ENCODE assay signal across 22 cellular contexts in genomic region chr3:12401208-12401607, GRCh38.
A peak's percentile ranks its signal among the peaks of the same experiment; 100 is the strongest.
DNase-seq lines count a peak whose midpoint lies in the region; ATAC-seq, FAIRE-seq and TF ChIP-seq lines count a peak whose summit lies in the region.
"Had no signal": no experiment of that assay in that cellular context is flagged by ENCODE, and none has a peak within 500 bp of the region (broad histone marks: within the 10 kb centered on the region; RNA-seq: fewer than 3 reads in every experiment).

No MANE protein-coding gene starts in this region.

- TF ChIP-seq RAD21 in SK-N-SH (IDR thresholded peaks at IDR 0.05; ENCODE audit: low read length) = no peak
- TF ChIP-seq RAD21 in GM12878 (IDR thresholded peaks at IDR 0.05; ENCODE audit: insufficient read depth, low read depth, low read length) = no peak

- RAD21 ChIA-PET in GM12878 (lab: Charles Lee; ENCODE audit: unreplicated experiment) = no interaction called here

- ATAC-seq in SK-N-SH treated with all-trans-retinoic acid at 6 μM for 48 hours (no peak), GM12878 (peak; percentile 34; the same call in 2 of the 3 replicates)
- ATAC-seq in stimulated activated memory B cell treated with anti-CD40 and anti-IgM and Interleukin-4, amounts not matched to agents 10 μg/mL and 1 μg/mL and 100 μg/mL, for 72 hours = no peak

- in situ Hi-C loops in GM12878 (cut with MboI) = no loop called here

- H3K9me3 Mint-ChIP-seq in stimulated activated memory B cell treated with anti-CD40 and anti-IgM and Interleukin-4, amounts not matched to agents 10 μg/mL and 1 μg/mL and 100 μg/mL, for 72 hours = no peaks in the 10 kb centered on the region
- no peaks in the 10 kb centered on the region for H3K9me3 Mint-ChIP-seq in MCF 10A (ENCODE audit: unreplicated experiment)
- H3K9me3 Mint-ChIP-seq: activated naive CD8-positive, alpha-beta T cell treated with anti-CD3 and anti-CD28 coated beads, Interleukin-2, amount 10 ng/mL, durations not matched to agents 7 days and 5 days had no signal

- POLR2A ChIA-PET in SK-N-SH (lab: Yijun Ruan, JAX) (no interaction called here), GM12878 (lab: Charles Lee) (no interaction called here), MCF 10A (lab: Yijun Ruan, JAX) (interaction anchor here (0.7 kb wide), 1 partner anchor 47 kb away, joined by 3 read pairs; no protein-coding TSS in a partner anchor)

- H3K79me2 ChIP-seq in SK-N-SH (ENCODE audit: insufficient read depth) = no peaks in the 10 kb centered on the region
- no peaks in the 10 kb centered on the region for H3K79me2 ChIP-seq in Loucy (ENCODE audit: insufficient read depth, low read length)
- H3K79me2 ChIP-seq in GM12878 (ENCODE audit: control insufficient read depth, insufficient read depth, low read length) = no peaks in the 10 kb centered on the region

- 93% methylated on average over 4 of the region's 4 CpGs for WGBS in SK-N-SH (ENCODE audit: low lambda C conversion rate)
- 44% methylated on average over 4 of the region's 4 CpGs for WGBS in GM12878 (ENCODE audit: insufficient coverage, insufficient replicate concordance, low lambda C conversion rate, missing lambda C conversion rate)

- peak overlapping the region in 1 of 2 experiments; percentile 67; a peak in 2 of 4 replicates for H3K27ac ChIP-seq in SK-N-SH (ENCODE audit: low read depth in 2 of 2, low read length in 1 of 2)
- H3K27ac ChIP-seq in GM12878 (ENCODE audit: control insufficient read depth, insufficient read depth) = no peak overlapping the region
- H3K27ac ChIP-seq: 22Rv1, skin epidermis, thoracic aorta, VCaP had no signal

- BruUV-seq in GM12878 (replicated peaks; lab: Mats Ljungman, UMichigan) (no TSS peak), MCF 10A (replicated peaks; lab: Mats Ljungman, UMichigan) (no TSS peak)

- intact Hi-C loops in GM12878 (cut with micrococcal nuclease; ENCODE audit: unreplicated experiment) = no loop called here
- intact Hi-C loops in MCF 10A (cut with micrococcal nuclease) = no loop called here

- no peak overlapping the region for H3K9ac ChIP-seq in SK-N-SH
- no peak overlapping the region for H3K9ac ChIP-seq in Loucy (ENCODE audit: low read depth, low read length, poor library complexity, severe bottlenecking)
- H3K9ac ChIP-seq in GM12878 (ENCODE audit: control insufficient read depth, insufficient read depth, low read length) = no peak overlapping the region

- no peaks in the 10 kb centered on the region for H3K27me3 Mint-ChIP-seq in stimulated activated memory B cell treated with anti-CD40 and anti-IgM and Interleukin-4, amounts not matched to agents 10 μg/mL and 1 μg/mL and 100 μg/mL, for 72 hours
- H3K27me3 Mint-ChIP-seq in MCF 10A (ENCODE audit: insufficient read depth, unreplicated experiment) = no peaks in the 10 kb centered on the region

- H4K20me1 ChIP-seq in SK-N-SH (ENCODE audit: insufficient read depth) (no peaks in the 10 kb centered on the region), Loucy (ENCODE audit: insufficient read depth, low read length, poor library complexity, severe bottlenecking) (no peaks in the 10 kb centered on the region), GM12878 (ENCODE audit: control insufficient read depth, insufficient read depth) (no peaks in the 10 kb centered on the region)

- H3K4me1 ChIP-seq in SK-N-SH (ENCODE audit: control insufficient read depth in 1 of 2, insufficient read depth in 2 of 2, low read depth in 1 of 2, low read length in 1 of 2) (peaks cover 0 to 8% of the 10 kb centered on the region in 2 experiments; a peak in 1 of 4 replicates), Loucy (ENCODE audit: insufficient read depth, low read length, poor library complexity, severe bottlenecking) (peaks cover 22% of the 10 kb centered on the region), GM12878 (ENCODE audit: control insufficient read depth, insufficient read depth, low read length) (peaks cover 3% of the 10 kb centered on the region; the same call in 1 of the 2 replicates)

- H3K9me3 ChIP-seq in SK-N-SH (no peaks in the 10 kb centered on the region), Loucy (ENCODE audit: insufficient read depth, low read depth, low read length) (no peaks in the 10 kb centered on the region), GM12878 (replicated peaks; ENCODE audit: control insufficient read depth, insufficient read depth, low read length) (no peaks in the 10 kb centered on the region)
- H3K9me3 ChIP-seq: thoracic aorta had no signal

- DNase-seq in SK-N-SH = no peak
- DNase-seq in GM12878 (ENCODE audit: low read depth, low spot score) = no peak
- DNase-seq in epidermal melanocyte (ENCODE audit: insufficient read length, low spot score) = no peak
- DNase-seq in NCI-H748 treated with DMSO at 0.1 percent for 48 hours (lab: John Stamatoyannopoulos, UW) = no peak
- no peak for DNase-seq in MCF 10A (ENCODE audit: unreplicated experiment)
- DNase-seq: activated naive CD8-positive, alpha-beta T cell treated with anti-CD3 and anti-CD28 coated beads, Interleukin-2, amount 10 ng/mL, durations not matched to agents 7 days and 5 days; effector CD4-positive, alpha-beta T cell; erythroblast; GDM1; heart right ventricle; left cardiac atrium; mesendoderm; MM.1S; NCI-H526; stimulated activated CD4-positive, alpha-beta T cell treated with anti-CD3 and anti-CD28 coated beads, Interleukin-1b, Interleukin-23, amount 100 ng/mL, for 48 hours had no signal

- no peaks in the 10 kb centered on the region for H3K9me2 ChIP-seq in SK-N-SH
- H3K9me2 ChIP-seq in Loucy (replicated peaks; ENCODE audit: low read depth, low read length) = no peaks in the 10 kb centered on the region

- H3F3A ChIP-seq in SK-N-SH (replicated peaks; ENCODE audit: insufficient read depth) = peaks cover 22% of the 10 kb centered on the region
- H3F3A ChIP-seq in Loucy (ENCODE audit: low read depth) = no peaks in the 10 kb centered on the region

- no peak overlapping the region for H3K4me3 ChIP-seq in SK-N-SH (ENCODE audit: low read depth in 2 of 2, low read length in 1 of 2)
- no peak overlapping the region for H3K4me3 ChIP-seq in Loucy (ENCODE audit: low read length, poor library complexity, severe bottlenecking)
- H3K4me3 ChIP-seq in GM12878 = no peak overlapping the region
- H3K4me3 ChIP-seq: heart right ventricle, skin epidermis, thoracic aorta had no signal

- TF ChIP-seq CTCF in SK-N-SH (IDR thresholded peaks at IDR 0.05) = no peak
- no peak for TF ChIP-seq CTCF in Loucy (conservative IDR thresholded peaks at IDR 0.05; ENCODE audit: low read length)
- TF ChIP-seq CTCF in GM12878 (IDR thresholded peaks at IDR 0.05 in 2 of 3, conservative IDR thresholded peaks at IDR 0.05 in 1 of 3; ENCODE audit: control insufficient read depth in 2 of 3, extremely low read depth in 1 of 3, insufficient read depth in 1 of 3, low read depth in 3 of 3, low read length in 3 of 3) = no peak
- TF ChIP-seq CTCF in MCF 10A (IDR thresholded peaks at IDR 0.05; ENCODE audit: unreplicated experiment) = no peak

- SMC1A ChIA-PET in GM12878 (lab: Charles Lee; ENCODE audit: uncharacterized antibody, unreplicated experiment) = no interaction called here

- CTCF ChIA-PET in SK-N-SH (lab: Yijun Ruan, JAX) (interaction anchor here (0.6 to 1.2 kb wide), 3 partner anchors 11 to 27 kb away, joined by 3 read pairs; no protein-coding TSS in a partner anchor), GM12878 (lab: Yijun Ruan, JAX) (interaction anchor here (0.7 kb wide), 1 partner anchor 506 kb away, joined by 3 read pairs; no protein-coding TSS in a partner anchor), MCF 10A (lab: Yijun Ruan, JAX) (interaction anchor here (0.6 to 1.2 kb wide), 4 partner anchors 10 to 1246 kb away, joined by 3 read pairs; no protein-coding TSS in a partner anchor)

- peak overlapping the region; percentile 73 for H3K27ac Mint-ChIP-seq in stimulated activated memory B cell treated with anti-CD40 and anti-IgM and Interleukin-4, amounts not matched to agents 10 μg/mL and 1 μg/mL and 100 μg/mL, for 72 hours
- H3K27ac Mint-ChIP-seq in MCF 10A (ENCODE audit: low read depth, unreplicated experiment) = no peak overlapping the region
- H3K27ac Mint-ChIP-seq: activated naive CD8-positive, alpha-beta T cell treated with anti-CD3 and anti-CD28 coated beads, Interleukin-2, amount 10 ng/mL, durations not matched to agents 7 days and 5 days had no signal

- H3K36me3 ChIP-seq in SK-N-SH (replicated peaks in 1 of 2; ENCODE audit: control insufficient read depth in 1 of 2, insufficient read depth in 2 of 2, low read length in 1 of 2) (no peaks in the 10 kb centered on the region), Loucy (ENCODE audit: insufficient read depth, low read length) (no peaks in the 10 kb centered on the region), GM12878 (ENCODE audit: control insufficient read depth in 2 of 2, insufficient read depth in 2 of 2, low read length in 1 of 2) (no peaks in the 10 kb centered on the region)
- H3K36me3 ChIP-seq: heart right ventricle, thoracic aorta had no signal

- no peak overlapping the region; the same call in 1 of the 2 replicates for H3K4me2 ChIP-seq in SK-N-SH
- peak overlapping the region; percentile 17 for H3K4me2 ChIP-seq in Loucy (ENCODE audit: low read depth, low read length, poor library complexity, severe bottlenecking)
- no peak overlapping the region for H3K4me2 ChIP-seq in GM12878 (ENCODE audit: control insufficient read depth, insufficient read depth)

- H3K4me3 Mint-ChIP-seq in stimulated activated memory B cell treated with anti-CD40 and anti-IgM and Interleukin-4, amounts not matched to agents 10 μg/mL and 1 μg/mL and 100 μg/mL, for 72 hours = no peak overlapping the region
- no peak overlapping the region for H3K4me3 Mint-ChIP-seq in MCF 10A (ENCODE audit: unreplicated experiment)
- H3K4me3 Mint-ChIP-seq: activated naive CD8-positive, alpha-beta T cell treated with anti-CD3 and anti-CD28 coated beads, Interleukin-2, amount 10 ng/mL, durations not matched to agents 7 days and 5 days had no signal

- TF ChIP-seq POLR2A in GM12878 (IDR thresholded peaks at IDR 0.05; ENCODE audit: low read depth, low read length) = no peak

- H3K4me1 Mint-ChIP-seq in stimulated activated memory B cell treated with anti-CD40 and anti-IgM and Interleukin-4, amounts not matched to agents 10 μg/mL and 1 μg/mL and 100 μg/mL, for 72 hours = peaks cover 26% of the 10 kb centered on the region
- peaks cover 23% of the 10 kb centered on the region for H3K4me1 Mint-ChIP-seq in MCF 10A (ENCODE audit: insufficient read depth, unreplicated experiment)
- H3K4me1 Mint-ChIP-seq: activated naive CD8-positive, alpha-beta T cell treated with anti-CD3 and anti-CD28 coated beads, Interleukin-2, amount 10 ng/mL, durations not matched to agents 7 days and 5 days had no signal

- H2AFZ ChIP-seq in SK-N-SH (ENCODE audit: low read depth) (no peak overlapping the region), Loucy (ENCODE audit: low read length) (no peak overlapping the region), GM12878 (ENCODE audit: control insufficient read depth, low read depth, low read length) (no peak overlapping the region)

- H3K27me3 ChIP-seq in SK-N-SH (ENCODE audit: insufficient read depth) (no peaks in the 10 kb centered on the region), Loucy (ENCODE audit: insufficient read depth, low read length, poor library complexity, severe bottlenecking) (no peaks in the 10 kb centered on the region), GM12878 (replicated peaks in 1 of 2; ENCODE audit: control insufficient read depth in 2 of 2, insufficient read depth in 2 of 2, low read length in 1 of 2) (no peaks in the 10 kb centered on the region)
- H3K27me3 ChIP-seq: heart right ventricle had no signal

- H3K36me3 Mint-ChIP-seq in stimulated activated memory B cell treated with anti-CD40 and anti-IgM and Interleukin-4, amounts not matched to agents 10 μg/mL and 1 μg/mL and 100 μg/mL, for 72 hours = no peaks in the 10 kb centered on the region
- H3K36me3 Mint-ChIP-seq in MCF 10A (ENCODE audit: insufficient read depth, unreplicated experiment) = no peaks in the 10 kb centered on the region
- H3K36me3 Mint-ChIP-seq: activated naive CD8-positive, alpha-beta T cell treated with anti-CD3 and anti-CD28 coated beads, Interleukin-2, amount 10 ng/mL, durations not matched to agents 7 days and 5 days had no signal

- no peak for FAIRE-seq in GM12878 (lab: Jason Lieb, UNC)

- TF ChIP-seq EP300 in SK-N-SH (IDR thresholded peaks at IDR 0.05; ENCODE audit: borderline replicate concordance in 1 of 2, low read depth in 1 of 2, low read length in 1 of 2) (no peak), GM12878 (IDR thresholded peaks at IDR 0.05; ENCODE audit: borderline replicate concordance in 1 of 2, control insufficient read depth in 1 of 2, low read depth in 2 of 2, low read length in 2 of 2) (no peak)

Comparison
In these comparisons a context has a peak if more than half of its experiments do, and no peak if none do; other contexts are left out.
1. Of the 26 proteins assayed by ChIP-seq in both GM12878 and SK-N-SH: peak only in GM12878: none; only in SK-N-SH: TCF12; in both: none; in neither: 25.